ENCODE assay signal across 8 cellular contexts in genomic region chr4:174217273-174218126, GRCh38.
DNase-seq lines count a peak whose midpoint lies in the region; ATAC-seq and TF ChIP-seq lines count a peak whose summit lies in the region.

No MANE protein-coding gene starts in this region.

- no peaks in the 10 kb centered on the region for H3K36me3 Mint-ChIP-seq in neural progenitor cell

- peak overlapping the region; percentile 25 for H3K4me3 Mint-ChIP-seq in neural progenitor cell

- H2AFZ ChIP-seq in SK-N-SH (ENCODE audit: low read depth): peak overlapping the region; percentile 88; the same call in 1 of the 2 replicates
- no peak overlapping the region for H2AFZ ChIP-seq in neural progenitor cell (replicated peaks)

- H3K79me2 ChIP-seq in SK-N-SH (ENCODE audit: insufficient read depth) (no peaks in the 10 kb centered on the region), neural progenitor cell (ENCODE audit: low read depth) (no peaks in the 10 kb centered on the region)

- no peaks in the 10 kb centered on the region for H4K20me1 ChIP-seq in SK-N-SH (ENCODE audit: insufficient read depth)
- peaks cover 53% of the 10 kb centered on the region for H4K20me1 ChIP-seq in neural progenitor cell (ENCODE audit: low read depth)

- H3K27me3 ChIP-seq in SK-N-SH (ENCODE audit: insufficient read depth) (no peaks in the 10 kb centered on the region), esophagus muscularis mucosa (peaks cover 7 to 67% (median 59%) of the 10 kb centered on the region in 4 donors), neural progenitor cell (peaks cover 100% of the 10 kb centered on the region)

- H3K27ac ChIP-seq in SK-N-SH (ENCODE audit: low read depth in 2 of 2, low read length in 1 of 2): peak overlapping the region; percentile 39 to 92; a peak in 3 of 4 replicates
- H3K27ac ChIP-seq in esophagus muscularis mucosa (replicated peaks in 1 of 4): no peak overlapping the region
- H3K27ac ChIP-seq in neural progenitor cell: no peak overlapping the region

- H3K9me3 Mint-ChIP-seq in neural progenitor cell: no peaks in the 10 kb centered on the region

- TF ChIP-seq EP300 in SK-N-SH (IDR thresholded peaks at IDR 0.05; ENCODE audit: borderline replicate concordance in 1 of 2, low read depth in 1 of 2, low read length in 1 of 2): peak; percentile 80 to 90
- TF ChIP-seq EP300 in esophagus muscularis mucosa (IDR thresholded peaks at IDR 0.05): no peak

- intact Hi-C loops in esophagus muscularis mucosa (cut with DNase I): no loop called here

- H3K9ac ChIP-seq in SK-N-SH (peak overlapping the region; percentile 31; the same call in 1 of the 2 replicates), neural progenitor cell (no peak overlapping the region)

- H3K4me2 ChIP-seq in SK-N-SH: peak overlapping the region; percentile 96
- peak overlapping the region; percentile 15 for H3K4me2 ChIP-seq in neural progenitor cell

- no peaks in the 10 kb centered on the region for H3K9me2 ChIP-seq in SK-N-SH

- CTCF ChIA-PET in SK-N-SH (lab: Yijun Ruan, JAX): interaction anchor here (0.9 to 3.8 kb wide), 14 partner anchors 10 to 203 kb away, joined by 3 to 25 read pairs (median 4); no protein-coding TSS in a partner anchor

- H3K4me3 ChIP-seq in SK-N-SH (ENCODE audit: low read depth in 2 of 2, low read length in 1 of 2): peak overlapping the region; percentile 50 to 62
- H3K4me3 ChIP-seq in esophagus muscularis mucosa: peak overlapping the region; percentile 37 to 48 (median 41)
- no peak overlapping the region for H3K4me3 ChIP-seq in neural progenitor cell

- ATAC-seq in GM19351 (IDR thresholded peaks at IDR 0.05; ENCODE audit: unreplicated experiment): no peak

- WGBS in SK-N-SH (ENCODE audit: low lambda C conversion rate): 14% methylated on average over 15 of the region's 41 CpGs
- WGBS in esophagus muscularis mucosa: 8% methylated on average over 32 of the region's 41 CpGs

- no peaks in the 10 kb centered on the region for H3K36me3 ChIP-seq in SK-N-SH (replicated peaks in 1 of 2; ENCODE audit: control insufficient read depth in 1 of 2, insufficient read depth in 2 of 2, low read length in 1 of 2)
- no peaks in the 10 kb centered on the region for H3K36me3 ChIP-seq in esophagus muscularis mucosa
- no peaks in the 10 kb centered on the region for H3K36me3 ChIP-seq in neural progenitor cell

- no peak for TF ChIP-seq POLR2A in esophagus muscularis mucosa (IDR thresholded peaks at IDR 0.05; ENCODE audit: low read depth)

- H3K4me1 ChIP-seq in SK-N-SH (ENCODE audit: control insufficient read depth in 1 of 2, insufficient read depth in 2 of 2, low read depth in 1 of 2, low read length in 1 of 2): peaks cover 15 to 28% of the 10 kb centered on the region in 2 experiments; a peak in 3 of 4 replicates
- peaks cover 30 to 45% (median 43%) of the 10 kb centered on the region in 4 donors for H3K4me1 ChIP-seq in esophagus muscularis mucosa
- peaks cover 14% of the 10 kb centered on the region for H3K4me1 ChIP-seq in neural progenitor cell

- H3K4me1 Mint-ChIP-seq in neural progenitor cell: peaks cover 16% of the 10 kb centered on the region

- peaks cover 79% of the 10 kb centered on the region for H3K27me3 Mint-ChIP-seq in neural progenitor cell (ENCODE audit: insufficient read depth, low read depth)

- TF ChIP-seq CTCF in SK-N-SH (IDR thresholded peaks at IDR 0.05) (peak; percentile 29), esophagus muscularis mucosa (IDR thresholded peaks at IDR 0.05) (no peak), neural progenitor cell (IDR thresholded peaks at IDR 0.05) (no peak)

- H3K9me3 ChIP-seq in SK-N-SH: no peaks in the 10 kb centered on the region
- no peaks in the 10 kb centered on the region for H3K9me3 ChIP-seq in esophagus muscularis mucosa
- H3K9me3 ChIP-seq in neural progenitor cell (ENCODE audit: low read depth): no peaks in the 10 kb centered on the region

- no peak; the same call in 1 of the 2 replicates for TF ChIP-seq RAD21 in SK-N-SH (IDR thresholded peaks at IDR 0.05; ENCODE audit: low read length)

- H3F3A ChIP-seq in SK-N-SH (replicated peaks; ENCODE audit: insufficient read depth): peaks cover 11% of the 10 kb centered on the region
- peaks cover 15% of the 10 kb centered on the region for H3F3A ChIP-seq in neural progenitor cell (ENCODE audit: low read depth)

- peak; percentile 30 for DNase-seq in GM04503 (ENCODE audit: low read depth)
- peak; percentile 85 for DNase-seq in SK-N-SH
- no peak for DNase-seq in esophagus muscularis mucosa (ENCODE audit: extremely low spot score)
- peak; percentile 45 for DNase-seq in neural progenitor cell (ENCODE audit: low spot score)
- DNase-seq in NCI-H345 (lab: John Stamatoyannopoulos, UW): no peak
- no peak for DNase-seq in NCI-H1048 (lab: John Stamatoyannopoulos, UW)
- DNase-seq in NCI-H1417 (lab: John Stamatoyannopoulos, UW): no peak

- no peak overlapping the region for H3K27ac Mint-ChIP-seq in neural progenitor cell

- POLR2A ChIA-PET in SK-N-SH (lab: Yijun Ruan, JAX): interaction anchor here (0.6 to 4.0 kb wide), 29 partner anchors 10 to 697 kb away, joined by 3 to 67 read pairs (median 6); partner anchors contain the start of genes CEP44, FBXO8 and HAND2

TF ChIP-seq in SK-N-SH, 30 proteins besides CTCF, POLR2A, EP300 and RAD21 (continues in another document):
- TF ChIP-seq FOXM1 (IDR thresholded peaks at IDR 0.05; ENCODE audit: low read depth) (peak; percentile 79), ZBTB33 (IDR thresholded peaks at IDR 0.05; ENCODE audit: borderline replicate concordance, low read depth) (no peak; the same call in 1 of the 2 replicates), EZH2phosphoT487 (IDR thresholded peaks at IDR 0.05; ENCODE audit: borderline replicate concordance, low read depth) (no peak), USF1 (IDR thresholded peaks at IDR 0.05; ENCODE audit: borderline replicate concordance, low read depth) (no peak), REST (IDR thresholded peaks at IDR 0.05; ENCODE audit: low read depth, low read length) (0 out of 2 replicates have a peak, but pooled peaks have one; percentile 9), MEF2A (IDR thresholded peaks at IDR 0.05; ENCODE audit: borderline replicate concordance, low read depth) (peak; percentile 66; the same call in 1 of the 2 replicates), POLR2AphosphoS5 (IDR thresholded peaks at IDR 0.05; ENCODE audit: low read depth, low read length) (peak; percentile 51; the same call in 1 of the 2 replicates), RCOR1 (IDR thresholded peaks at IDR 0.05; ENCODE audit: low read length) (peak; percentile 97), SMC3 (IDR thresholded peaks at IDR 0.05; ENCODE audit: low read depth, low read length) (peak; percentile 15; the same call in 1 of the 2 replicates), NFIC (IDR thresholded peaks at IDR 0.05; ENCODE audit: borderline replicate concordance) (peak; percentile 84), MAX (IDR thresholded peaks at IDR 0.05; ENCODE audit: low read depth) (no peak)

Comparison
In these comparisons a context has a peak if more than half of its experiments do, and no peak if none do; other contexts are left out.
1. DNase-seq: peak in GM04503 (single experiment), SK-N-SH (single experiment) and neural progenitor cell (single experiment); none in esophagus muscularis mucosa (single experiment), NCI-H345 (single experiment), NCI-H1048 (single experiment) and NCI-H1417 (0 of 3).
2. H3K27ac ChIP-seq: peak in SK-N-SH (2 of 2); none in esophagus muscularis mucosa (0 of 4) and neural progenitor cell (single experiment).